Comparison of ENCODE assay signal across 14 cellular contexts in genomic region chr14:35414365-35414764, GRCh38. TPM values are rescaled to one million over a fixed set of nuclear protein-coding genes. Genes with fewer than 3 reads are reported as not detected.
DNase-seq lines count a peak whose midpoint lies in the region; ATAC-seq and TF ChIP-seq lines count a peak whose summit lies in the region.
"Had no signal": no experiment of that assay in that cellular context is flagged by ENCODE, and none has a peak within 500 bp of the region (broad histone marks: within the 10 kb centered on the region; RNA-seq: fewer than 3 reads in every experiment).

No MANE protein-coding gene starts in this region.

- peak overlapping the region; percentile 92 to 94 for H3K27ac Mint-ChIP-seq in effector memory CD8-positive, alpha-beta T cell

- no peak for ATAC-seq in effector memory CD8-positive, alpha-beta T cell (replicated peaks)
- peak; percentile 44 to 66 (median 45) for ATAC-seq in right lobe of liver
- ATAC-seq: K562 had no signal

- intact Hi-C loops in right lobe of liver (cut with DNase I) = loop anchor here in 1 of 2 donors (5.0 kb wide), 1 partner anchor 272 kb away; no protein-coding TSS in a partner anchor

- H3K36me3 ChIP-seq in right lobe of liver = no peaks in the 10 kb centered on the region
- H3K36me3 ChIP-seq in Peyer's patch = no peaks in the 10 kb centered on the region

- no peaks in the 10 kb centered on the region for H3K9me3 ChIP-seq in right lobe of liver
- H3K9me3 ChIP-seq in Peyer's patch = no peaks in the 10 kb centered on the region

- H3K9me3 Mint-ChIP-seq in effector memory CD8-positive, alpha-beta T cell = no peaks in the 10 kb centered on the region

- H3K36me3 Mint-ChIP-seq in effector memory CD8-positive, alpha-beta T cell (ENCODE audit: insufficient read depth) = peaks cover 8% of the 10 kb centered on the region

- H3K4me3 ChIP-seq in right lobe of liver (no peak overlapping the region), Peyer's patch (no peak overlapping the region)
- H3K4me3 ChIP-seq: K562, PC-9 had no signal

- no peaks in the 10 kb centered on the region for H3K4me1 ChIP-seq in right lobe of liver
- H3K4me1 ChIP-seq in Peyer's patch = no peaks in the 10 kb centered on the region

- peak overlapping the region in 1 of 2 donors; percentile 13 for H3K4me3 Mint-ChIP-seq in effector memory CD8-positive, alpha-beta T cell

- DNase-seq in A172 (ENCODE audit: low spot score) (peak; percentile 52), M059J (ENCODE audit: low read depth) (peak; percentile 75), right lobe of liver (no peak), COR-L47 (lab: John Stamatoyannopoulos, UW) (no peak), Peyer's patch (no peak)
- no peak for DNase-seq in effector memory CD8-positive, alpha-beta T cell
- no peak for DNase-seq in activated CD4-positive, alpha-beta T cell treated with anti-CD3 and anti-CD28 coated beads for 4 hours
- DNase-seq in activated CD4-positive, alpha-beta T cell treated with anti-CD3 and anti-CD28 coated beads for 1 hour = no peak
- DNase-seq: erythroblast; NCI-H2081; occipital lobe; PC-9; stimulated activated CD4-positive, alpha-beta T cell treated with anti-CD3 and anti-CD28 coated beads, Interleukin-4, amount 100 ng/mL, for 4 hours had no signal

- peaks cover 36 to 46% of the 10 kb centered on the region in 2 donors for H3K4me1 Mint-ChIP-seq in effector memory CD8-positive, alpha-beta T cell (ENCODE audit: low read depth in 2 of 2)

- H3K27me3 ChIP-seq in right lobe of liver (no peaks in the 10 kb centered on the region), Peyer's patch (no peaks in the 10 kb centered on the region)

- TF ChIP-seq CTCF in right lobe of liver (IDR thresholded peaks at IDR 0.05) (no peak), Peyer's patch (IDR thresholded peaks at IDR 0.05) (no peak)

- 50% methylated on average over 4 of the region's 4 CpGs for WGBS in right lobe of liver (ENCODE audit: insufficient coverage, low coverage, low lambda C conversion rate, missing lambda C conversion rate)

- H3K27me3 Mint-ChIP-seq in effector memory CD8-positive, alpha-beta T cell = no peaks in the 10 kb centered on the region

- H3K27ac ChIP-seq in right lobe of liver (peak overlapping the region in 1 of 3 donors; percentile 17), Peyer's patch (no peak overlapping the region)
- H3K27ac ChIP-seq: PC-9 had no signal

- no peak for TF ChIP-seq POLR2A in right lobe of liver (IDR thresholded peaks at IDR 0.05)
- TF ChIP-seq POLR2A in Peyer's patch (IDR thresholded peaks at IDR 0.05) = no peak

RNA-seq across cellular contexts. Expression of gene NFKBIA, which starts 9.8 kb away (rescaled TPM):
- total RNA-seq in A172 (2014; rRNA removed; shearing (Covaris generic)) = 41.3 and 58.1 TPM in 2 replicates
- 102 and 103 TPM in 2 replicates for total RNA-seq in M059J (2014; rRNA removed; shearing (Covaris generic))
- total RNA-seq in right lobe of liver (100 to 1,000 TPM in 3 of 6 experiments, 10 to 100 TPM in 3; 84.8 to 140 (median 106) TPM), Peyer's patch (100 to 1,000 TPM; 210 to 873 (median 358) TPM)

Comparison
In these comparisons a context has a peak if more than half of its experiments do, and no peak if none do; other contexts are left out.
1. DNase-seq: peak in A172 (single experiment) and M059J (single experiment); none in effector memory CD8-positive, alpha-beta T cell (0 of 3), right lobe of liver (0 of 3), activated CD4-positive, alpha-beta T cell treated with anti-CD3 and anti-CD28 coated beads for 4 hours (0 of 2), COR-L47 (single experiment), activated CD4-positive, alpha-beta T cell treated with anti-CD3 and anti-CD28 coated beads for 1 hour (single experiment) and Peyer's patch (0 of 3).